8 cellular contexts compared by ENCODE assay signal in genomic region chr2:219294356-219295351, GRCh38. TPM values are rescaled to one million over a fixed set of nuclear protein-coding genes. Genes with fewer than 3 reads are reported as not detected.
DNase-seq lines count a peak whose midpoint lies in the region; ATAC-seq and TF ChIP-seq lines count a peak whose summit lies in the region.

No MANE protein-coding gene starts in this region.

- peak in 2 of 3 donors; percentile 25 to 95 for TF ChIP-seq CTCF in lower leg skin (IDR thresholded peaks at IDR 0.05)

- H3K27me3 Mint-ChIP-seq in activated CD4-positive, alpha-beta T cell treated with anti-CD3 and anti-CD28 coated beads, Interleukin-2, amount 10 ng/mL, durations not matched to agents 24 days and 14 days = peaks cover 6% of the 10 kb centered on the region
- H3K27me3 Mint-ChIP-seq in dendritic cell treated with granulocyte-macrophage colony-stimulating factor and Interleukin-4, amounts not matched to agents 40 ng/mL and 50 ng/mL, for 4 days = peaks cover 59% of the 10 kb centered on the region

- peak overlapping the region; percentile 97 for H3K27ac Mint-ChIP-seq in activated CD4-positive, alpha-beta T cell treated with anti-CD3 and anti-CD28 coated beads, Interleukin-2, amount 10 ng/mL, durations not matched to agents 24 days and 14 days
- peak overlapping the region; percentile 76 for H3K27ac Mint-ChIP-seq in dendritic cell treated with granulocyte-macrophage colony-stimulating factor and Interleukin-4, amounts not matched to agents 40 ng/mL and 50 ng/mL, for 4 days

- H3K4me1 Mint-ChIP-seq in activated CD4-positive, alpha-beta T cell treated with anti-CD3 and anti-CD28 coated beads, Interleukin-2, amount 10 ng/mL, durations not matched to agents 24 days and 14 days = peaks cover 17% of the 10 kb centered on the region
- peaks cover 13% of the 10 kb centered on the region for H3K4me1 Mint-ChIP-seq in dendritic cell treated with granulocyte-macrophage colony-stimulating factor and Interleukin-4, amounts not matched to agents 40 ng/mL and 50 ng/mL, for 4 days (ENCODE audit: low read depth)

- intact Hi-C loops in activated CD4-positive, alpha-beta T cell treated with anti-CD3 and anti-CD28 coated beads, Interleukin-2, amount 10 ng/mL, durations not matched to agents 24 days and 14 days (cut with micrococcal nuclease) = loop anchor here (1.0 to 2.0 kb wide), 6 partner anchors 15 to 118 kb away; partner anchors contain the start of genes ABCB6, CNPPD1, DNAJB2 and DNPEP
- intact Hi-C loops in dendritic cell treated with granulocyte-macrophage colony-stimulating factor and Interleukin-4, amounts not matched to agents 40 ng/mL and 50 ng/mL, for 4 days (cut with micrococcal nuclease) = loop anchor here (1.0 kb wide), 1 partner anchor 17 kb away; no protein-coding TSS in a partner anchor
- intact Hi-C loops in lower leg skin (cut with DNase I; ENCODE audit: low total_unique reads) = loop anchor here (5.0 kb wide), 1 partner anchor 132 kb away; the partner anchor contains the start of gene NHEJ1

- no peak for TF ChIP-seq POLR2A in lower leg skin (IDR thresholded peaks at IDR 0.05)

- DNase-seq in AG08395 (ENCODE audit: low spot score) (peak; percentile 91), NCI-H226 (peak; percentile 64), lower leg skin (ENCODE audit: low spot score in 2 of 2) (peak; percentile 73 to 97)
- DNase-seq in activated CD4-positive, alpha-beta T cell treated with anti-CD3 and anti-CD28 coated beads, Interleukin-2, amount 10 ng/mL, durations not matched to agents 24 days and 14 days = peak; percentile 97
- peak; percentile 81 to 82 for DNase-seq in stimulated activated CD4-positive, alpha-beta T cell treated with anti-CD3 and anti-CD28 coated beads, Interleukin-4, amount 100 ng/mL, for 48 hours (ENCODE audit: low read depth in 2 of 2)

- no peaks in the 10 kb centered on the region for H3K36me3 Mint-ChIP-seq in activated CD4-positive, alpha-beta T cell treated with anti-CD3 and anti-CD28 coated beads, Interleukin-2, amount 10 ng/mL, durations not matched to agents 24 days and 14 days (ENCODE audit: low read depth)
- H3K36me3 Mint-ChIP-seq in dendritic cell treated with granulocyte-macrophage colony-stimulating factor and Interleukin-4, amounts not matched to agents 40 ng/mL and 50 ng/mL, for 4 days (ENCODE audit: low read depth) = no peaks in the 10 kb centered on the region

- H3K4me3 ChIP-seq in lower leg skin (ENCODE audit: low read depth, poor library complexity, severe bottlenecking) = no peak overlapping the region

- 9 to 13% methylated on average over 45 to 57 of the region's 67 CpGs for WGBS in lower leg skin, 2 donors

- H3K4me3 Mint-ChIP-seq in activated CD4-positive, alpha-beta T cell treated with anti-CD3 and anti-CD28 coated beads, Interleukin-2, amount 10 ng/mL, durations not matched to agents 24 days and 14 days = peak overlapping the region; percentile 84
- peak overlapping the region; percentile 73 for H3K4me3 Mint-ChIP-seq in dendritic cell treated with granulocyte-macrophage colony-stimulating factor and Interleukin-4, amounts not matched to agents 40 ng/mL and 50 ng/mL, for 4 days

- H3K9me3 Mint-ChIP-seq in activated CD4-positive, alpha-beta T cell treated with anti-CD3 and anti-CD28 coated beads, Interleukin-2, amount 10 ng/mL, durations not matched to agents 24 days and 14 days = no peaks in the 10 kb centered on the region
- no peaks in the 10 kb centered on the region for H3K9me3 Mint-ChIP-seq in dendritic cell treated with granulocyte-macrophage colony-stimulating factor and Interleukin-4, amounts not matched to agents 40 ng/mL and 50 ng/mL, for 4 days

- ATAC-seq in GM18861 (IDR thresholded peaks at IDR 0.05; ENCODE audit: unreplicated experiment) = peak; percentile 87
- peak; percentile 73 for ATAC-seq in HG03066 (IDR thresholded peaks at IDR 0.05; ENCODE audit: low read depth, unreplicated experiment)

RNA-seq across cellular contexts. Expression of gene PTPRN, which starts 14.5 kb away (rescaled TPM):
- total RNA-seq in activated CD4-positive, alpha-beta T cell treated with anti-CD3 and anti-CD28 coated beads, Interleukin-2, amount 10 ng/mL, durations not matched to agents 24 days and 14 days = 0.07 TPM in 1 of 2 replicates, not detected in the other
- under 1 TPM in 1 of 4 donors, not detected in 3; 0.23 TPM for total RNA-seq in lower leg skin

RNA-seq across cellular contexts. Expression of gene DNAJB2, which starts 15.5 kb away (rescaled TPM):
- total RNA-seq in activated CD4-positive, alpha-beta T cell treated with anti-CD3 and anti-CD28 coated beads, Interleukin-2, amount 10 ng/mL, durations not matched to agents 24 days and 14 days = 49.7 and 52.4 TPM in 2 replicates
- 100 to 1,000 TPM; 125 to 152 (median 140) TPM for total RNA-seq in lower leg skin

RNA-seq across cellular contexts. Expression of gene RESP18, which starts 37.9 kb away (rescaled TPM):
- not detected in 2 replicates for total RNA-seq in activated CD4-positive, alpha-beta T cell treated with anti-CD3 and anti-CD28 coated beads, Interleukin-2, amount 10 ng/mL, durations not matched to agents 24 days and 14 days
- not detected for total RNA-seq in lower leg skin

RNA-seq across cellular contexts. Expression of gene TUBA4A, which starts 40.9 kb away (rescaled TPM):
- 235 and 240 TPM in 2 replicates for total RNA-seq in activated CD4-positive, alpha-beta T cell treated with anti-CD3 and anti-CD28 coated beads, Interleukin-2, amount 10 ng/mL, durations not matched to agents 24 days and 14 days
- total RNA-seq in lower leg skin = 100 to 1,000 TPM; 181 to 522 (median 240) TPM

RNA-seq across cellular contexts. Expression of gene TUBA4B, which starts 41.6 kb away (rescaled TPM):
- total RNA-seq in activated CD4-positive, alpha-beta T cell treated with anti-CD3 and anti-CD28 coated beads, Interleukin-2, amount 10 ng/mL, durations not matched to agents 24 days and 14 days = not detected in 2 replicates
- not detected for total RNA-seq in lower leg skin
